In genomic region chr19:45076851-45077730, GRCh38 we compare ENCODE assay signal across 8 cellular contexts. TPM values are rescaled to one million over a fixed set of nuclear protein-coding genes. Genes with fewer than 3 reads are reported as not detected.
DNase-seq lines count a peak whose midpoint lies in the region; ATAC-seq, FAIRE-seq and TF ChIP-seq lines count a peak whose summit lies in the region.

No MANE protein-coding gene starts in this region.

- TF ChIP-seq CTCF in K562 (IDR thresholded peaks at IDR 0.05 in 2 of 3, conservative IDR thresholded peaks at IDR 0.05 in 1 of 3; ENCODE audit: insufficient read depth in 2 of 3, low read depth in 1 of 3, low read length in 3 of 3) (no peak), mucosa of descending colon (IDR thresholded peaks at IDR 0.05) (no peak)

- POLR2A ChIA-PET in K562 (lab: Yijun Ruan, JAX) = interaction anchor here (0.7 kb wide), 1 partner anchor 91 kb away, joined by 3 read pairs; no protein-coding TSS in a partner anchor

- TF ChIP-seq POLR2A in K562 (conservative IDR thresholded peaks at IDR 0.05) = no peak

- WGBS in K562 (ENCODE audit: insufficient coverage, low coverage, missing lambda C conversion rate) = 59% methylated on average over 15 of the region's 15 CpGs

- no peak for TF ChIP-seq EP300 in K562 (IDR thresholded peaks at IDR 0.05; ENCODE audit: low read length)

- FAIRE-seq in K562 (lab: Jason Lieb, UNC) = no peak

- intact Hi-C loops in K562 (cut with micrococcal nuclease) (no loop called here), mucosa of descending colon (cut with DNase I, micrococcal nuclease) (no loop called here)

- no TSS peak for BruUV-seq in K562 (replicated peaks; lab: Mats Ljungman, UMichigan)

- in situ Hi-C loops in K562 (cut with MboI) = no loop called here

- H3K27me3 ChIP-seq in ACC112 (ENCODE audit: insufficient read depth, low read length) (no peaks in the 10 kb centered on the region), K562 (ENCODE audit: control insufficient read depth in 2 of 2, insufficient read depth in 2 of 2, low read length in 2 of 2) (no peaks in the 10 kb centered on the region)

- peak overlapping the region; percentile 43 to 92; a peak in 3 of 4 replicates for H3K9ac ChIP-seq in K562 (ENCODE audit: insufficient read depth in 1 of 2, low read depth in 2 of 2, low read length in 2 of 2)

- H3K79me2 ChIP-seq in ACC112 (ENCODE audit: control insufficient read depth, insufficient read depth, low read length, unreplicated experiment) = peaks cover 26% of the 10 kb centered on the region
- H3K79me2 ChIP-seq in K562 (ENCODE audit: control insufficient read depth, insufficient read depth, low read length) = peaks cover 58% of the 10 kb centered on the region

- no peaks in the 10 kb centered on the region for H3K36me3 ChIP-seq in ACC112 (ENCODE audit: insufficient read depth, low read length)
- peaks cover 32% of the 10 kb centered on the region; the same call in 2 of the 3 replicates for H3K36me3 ChIP-seq in K562 (ENCODE audit: control insufficient read depth, insufficient read depth, low read length)
- peaks cover under 1% of the 10 kb centered on the region for H3K36me3 ChIP-seq in mucosa of descending colon (ENCODE audit: low read depth)

- peaks cover 5% of the 10 kb centered on the region for H3K4me1 ChIP-seq in ACC112 (ENCODE audit: control insufficient read depth, insufficient read depth, low read length, unreplicated experiment)
- peaks cover 25 to 51% of the 10 kb centered on the region in 2 experiments for H3K4me1 ChIP-seq in K562 (replicated peaks in 1 of 2; ENCODE audit: control insufficient read depth in 2 of 2, insufficient read depth in 2 of 2, low read length in 2 of 2)
- H3K4me1 ChIP-seq in mucosa of descending colon (ENCODE audit: low read depth) = peaks cover 23% of the 10 kb centered on the region

- DNase-seq in HT-29 (ENCODE audit: low spot score) (peak; percentile 30), K562 (ENCODE audit: extremely low read depth in 1 of 4, low spot score in 3 of 4) (peak in 1 of 4 experiments; percentile 45), mucosa of descending colon (peak in 2 of 3 donors; percentile 56 to 58), NCI-H2227 treated with DMSO at 0.1 percent for 48 hours (lab: John Stamatoyannopoulos, UW) (no peak)

- peaks cover 3% of the 10 kb centered on the region; the same call in 1 of the 2 replicates for H4K20me1 ChIP-seq in K562 (replicated peaks; ENCODE audit: control insufficient read depth, insufficient read depth, low read length)

- peak overlapping the region; percentile 50 for H2AFZ ChIP-seq in ACC112 (ENCODE audit: low read length, unreplicated experiment)
- peak overlapping the region; percentile 80 for H2AFZ ChIP-seq in K562 (ENCODE audit: low read depth, low read length)

- TF ChIP-seq RAD21 in K562 (CRISPR knock-in tag; conservative IDR thresholded peaks at IDR 0.05 in 1 of 2, IDR thresholded peaks at IDR 0.05 in 1 of 2) = no peak

- H3K4me3 ChIP-seq in ACC112 (ENCODE audit: low read depth, low read length) = peak overlapping the region; percentile 85
- peak overlapping the region; percentile 77 for H3K4me3 ChIP-seq in K562
- H3K4me3 ChIP-seq in mucosa of descending colon = no peak overlapping the region

- ATAC-seq in K562 = no peak
- peak; percentile 10 for ATAC-seq in mucosa of descending colon
- ATAC-seq in GM21526 (IDR thresholded peaks at IDR 0.05; ENCODE audit: low FRiP score, unreplicated experiment) = no peak
- ATAC-seq in GM21619 (IDR thresholded peaks at IDR 0.05; ENCODE audit: unreplicated experiment) = no peak
- ATAC-seq in HG03135 (IDR thresholded peaks at IDR 0.05; ENCODE audit: unreplicated experiment) = no peak

- CTCF ChIA-PET in K562 (lab: Yijun Ruan, JAX; ENCODE audit: low intra/inter-chr PET ratio) = no interaction called here

- no peaks in the 10 kb centered on the region for H3K9me3 ChIP-seq in K562 (replicated peaks; ENCODE audit: control insufficient read depth, insufficient read depth, low read depth, low read length)
- H3K9me3 ChIP-seq in mucosa of descending colon = no peaks in the 10 kb centered on the region

- no peaks in the 10 kb centered on the region for H3K9me1 ChIP-seq in K562 (ENCODE audit: control insufficient read depth, insufficient read depth, low read length)

- peak overlapping the region; percentile 74 for H3K4me2 ChIP-seq in K562 (ENCODE audit: insufficient read depth, low read length)

- peak overlapping the region; percentile 19; the same call in 1 of the 2 replicates for H3K27ac ChIP-seq in ACC112 (ENCODE audit: low read depth, low read length)
- peak overlapping the region; percentile 79 for H3K27ac ChIP-seq in K562 (ENCODE audit: extremely low read depth, low read depth, low read length)

RNA-seq across cellular contexts. Expression of gene ZNF296, which starts 0.8 kb away (rescaled TPM):
- 1.5 and 1.7 TPM in 2 replicates for total RNA-seq in HT-29 (2014; rRNA removed; shearing (Covaris generic))
- 0.25 and 1.9 TPM in 2 replicates for total RNA-seq in K562 (2011; cell fraction: chromatin; rRNA removed; ENCODE audit: low replicate concordance)
- 2.4 and 3.5 TPM in 2 replicates for total RNA-seq in K562 (2011; cell fraction: nucleolus; rRNA removed)
- 0.92 and 1.3 TPM in 2 replicates for total RNA-seq in K562 (2011; cell fraction: nucleoplasm; rRNA removed)
- 1.5 and 2.7 TPM in 2 replicates for total RNA-seq in K562 (2014; rRNA removed)
- 0.07 TPM in 1 of 2 replicates, not detected in the other for total RNA-seq in K562 (2014; rRNA removed; fragmentation: Illumina TruSeq; extraction: Trizol)
- total RNA-seq in K562 (2015; rRNA removed; fragmentation: Illumina TruSeq; extraction: Trizol) = 0.54 and 0.72 TPM in 2 replicates
- total RNA-seq in K562 (2021) = 8.8 and 10.3 TPM in 2 replicates
- 0.13 and 0.28 TPM in 2 replicates for polyA plus RNA-seq in K562 (2011; rRNA removed)
- 0.24 and 1.1 TPM in 2 replicates for polyA plus RNA-seq in K562 (2011; cell fraction: cytosol; rRNA removed)
- polyA plus RNA-seq in K562 (2011; cell fraction: nucleus; rRNA removed) = 0.52 and 1.4 TPM in 2 replicates
- 3.2 and 3.6 TPM in 2 replicates for polyA plus RNA-seq in K562 (2012)
- polyA plus RNA-seq in K562 (2014; fragmentation: Illumina TruSeq; extraction: Trizol) = 0.39 and 2.0 TPM in 2 replicates
- polyA plus RNA-seq in K562 (2014; fragmentation: Nextera tagmentation; extraction: Ambion mirVana) = under 1 TPM in 1 of 2 experiments, not detected in 1; 0.03 TPM
- 2.0 and 2.4 TPM in 2 replicates for polyA plus RNA-seq in K562 (2014; rRNA removed)
- 0.11 and 0.21 TPM in 2 replicates for polyA minus RNA-seq in K562 (2011; rRNA and poly(A)+ RNA removed)
- 2.0 and 3.5 TPM in 2 replicates for polyA minus RNA-seq in K562 (2011; cell fraction: cytosol; rRNA and poly(A)+ RNA removed)
- 0.94 and 1.00 TPM in 2 replicates for polyA minus RNA-seq in K562 (2011; cell fraction: nucleus; rRNA and poly(A)+ RNA removed)
- 1 to 10 TPM; 2.8 to 5.0 (median 4.9) TPM for total RNA-seq in mucosa of descending colon

RNA-seq across cellular contexts. Expression of gene GEMIN7, which starts 2.0 kb away (rescaled TPM):
- total RNA-seq in HT-29 (2014; rRNA removed; shearing (Covaris generic)) = 113 and 137 TPM in 2 replicates
- 22.7 and 62.8 TPM in 2 replicates for total RNA-seq in K562 (2011; cell fraction: chromatin; rRNA removed; ENCODE audit: low replicate concordance)
- 37.2 and 43.2 TPM in 2 replicates for total RNA-seq in K562 (2011; cell fraction: nucleolus; rRNA removed)
- total RNA-seq in K562 (2011; cell fraction: nucleoplasm; rRNA removed) = 26.5 and 32.7 TPM in 2 replicates
- total RNA-seq in K562 (2014; rRNA removed) = 54.9 and 62.7 TPM in 2 replicates
- total RNA-seq in K562 (2014; rRNA removed; fragmentation: Illumina TruSeq; extraction: Trizol) = 31.3 and 33.0 TPM in 2 replicates
- 39.5 and 42.3 TPM in 2 replicates for total RNA-seq in K562 (2015; rRNA removed; fragmentation: Illumina TruSeq; extraction: Trizol)
- 60.7 and 62.6 TPM in 2 replicates for total RNA-seq in K562 (2021)
- polyA plus RNA-seq in K562 (2011; rRNA removed) = 23.1 and 32.5 TPM in 2 replicates
- polyA plus RNA-seq in K562 (2011; cell fraction: cytosol; rRNA removed) = 41.8 and 86.0 TPM in 2 replicates
- polyA plus RNA-seq in K562 (2011; cell fraction: nucleus; rRNA removed) = 34.9 and 43.7 TPM in 2 replicates
- polyA plus RNA-seq in K562 (2012) = 41.3 and 54.9 TPM in 2 replicates
- polyA plus RNA-seq in K562 (2014; fragmentation: Illumina TruSeq; extraction: Trizol) = 32.6 and 50.6 TPM in 2 replicates
- polyA plus RNA-seq in K562 (2014; fragmentation: Nextera tagmentation; extraction: Ambion mirVana) = 100 to 1,000 TPM in 1 of 2 experiments, 10 to 100 TPM in 1; 84.9 to 124 TPM
- polyA plus RNA-seq in K562 (2014; rRNA removed) = 49.6 and 57.5 TPM in 2 replicates
- 5.7 and 7.6 TPM in 2 replicates for polyA minus RNA-seq in K562 (2011; rRNA and poly(A)+ RNA removed)
- 17.8 and 23.9 TPM in 2 replicates for polyA minus RNA-seq in K562 (2011; cell fraction: cytosol; rRNA and poly(A)+ RNA removed)
- 7.9 and 11.3 TPM in 2 replicates for polyA minus RNA-seq in K562 (2011; cell fraction: nucleus; rRNA and poly(A)+ RNA removed)
- total RNA-seq in mucosa of descending colon = 10 to 100 TPM; 14.4 to 22.6 (median 21.8) TPM

RNA-seq across cellular contexts. Expression of gene PPP1R37, which starts 15.9 kb away (rescaled TPM):
- total RNA-seq in HT-29 (2014; rRNA removed; shearing (Covaris generic)) = 108 and 128 TPM in 2 replicates
- total RNA-seq in K562 (2011; cell fraction: chromatin; rRNA removed; ENCODE audit: low replicate concordance) = 32.7 and 64.0 TPM in 2 replicates
- 49.9 and 53.4 TPM in 2 replicates for total RNA-seq in K562 (2011; cell fraction: nucleolus; rRNA removed)
- total RNA-seq in K562 (2011; cell fraction: nucleoplasm; rRNA removed) = 37.0 and 42.9 TPM in 2 replicates
- 20.3 and 38.6 TPM in 2 replicates for total RNA-seq in K562 (2014; rRNA removed)
- total RNA-seq in K562 (2014; rRNA removed; fragmentation: Illumina TruSeq; extraction: Trizol) = 3.1 and 3.5 TPM in 2 replicates
- 7.9 and 8.4 TPM in 2 replicates for total RNA-seq in K562 (2015; rRNA removed; fragmentation: Illumina TruSeq; extraction: Trizol)
- total RNA-seq in K562 (2021) = 16.4 and 17.6 TPM in 2 replicates
- 7.3 and 8.0 TPM in 2 replicates for polyA plus RNA-seq in K562 (2011; rRNA removed)
- polyA plus RNA-seq in K562 (2011; cell fraction: cytosol; rRNA removed) = 7.1 and 13.5 TPM in 2 replicates
- 51.3 and 83.8 TPM in 2 replicates for polyA plus RNA-seq in K562 (2011; cell fraction: nucleus; rRNA removed)
- polyA plus RNA-seq in K562 (2012) = 18.5 and 23.4 TPM in 2 replicates
- 2.7 and 5.0 TPM in 2 replicates for polyA plus RNA-seq in K562 (2014; fragmentation: Illumina TruSeq; extraction: Trizol)
- polyA plus RNA-seq in K562 (2014; fragmentation: Nextera tagmentation; extraction: Ambion mirVana) = under 1 TPM; 0.04 to 0.10 TPM
- polyA plus RNA-seq in K562 (2014; rRNA removed) = 19.9 and 22.0 TPM in 2 replicates
- 4.4 and 5.2 TPM in 2 replicates for polyA minus RNA-seq in K562 (2011; rRNA and poly(A)+ RNA removed)
- 4.8 and 13.3 TPM in 2 replicates for polyA minus RNA-seq in K562 (2011; cell fraction: cytosol; rRNA and poly(A)+ RNA removed)
- 14.3 and 14.8 TPM in 2 replicates for polyA minus RNA-seq in K562 (2011; cell fraction: nucleus; rRNA and poly(A)+ RNA removed)
- 10 to 100 TPM; 27.2 to 33.6 (median 31.7) TPM for total RNA-seq in mucosa of descending colon

RNA-seq across cellular contexts. Expression of gene CLASRP, which starts 38.2 kb away (rescaled TPM):
- total RNA-seq in HT-29 (2014; rRNA removed; shearing (Covaris generic)) = 90.2 and 99.9 TPM in 2 replicates
- total RNA-seq in K562 (2011; cell fraction: chromatin; rRNA removed; ENCODE audit: low replicate concordance) = 297 and 460 TPM in 2 replicates
- total RNA-seq in K562 (2011; cell fraction: nucleolus; rRNA removed) = 224 and 226 TPM in 2 replicates
- 233 and 263 TPM in 2 replicates for total RNA-seq in K562 (2011; cell fraction: nucleoplasm; rRNA removed)
- total RNA-seq in K562 (2014; rRNA removed) (56.7 and 74.5 TPM in 2 replicates), K562 (2014; rRNA removed; fragmentation: Illumina TruSeq; extraction: Trizol) (31.1 and 34.6 TPM in 2 replicates), K562 (2015; rRNA removed; fragmentation: Illumina TruSeq; extraction: Trizol) (46.4 and 46.7 TPM in 2 replicates), K562 (2021) (81.6 and 86.3 TPM in 2 replicates), mucosa of descending colon (100 to 1,000 TPM in 1 of 3 donors, 10 to 100 TPM in 2; 79.4 to 113 (median 93.2) TPM)
- polyA plus RNA-seq in K562 (2011; rRNA removed) (34.4 and 55.3 TPM in 2 replicates), K562 (2014; fragmentation: Illumina TruSeq; extraction: Trizol) (44.0 and 45.2 TPM in 2 replicates), K562 (2014; fragmentation: Nextera tagmentation; extraction: Ambion mirVana) (1 to 10 TPM in 1 of 2 experiments, under 1 TPM in 1; 0.94 to 1.2 TPM), K562 (2014; rRNA removed) (72.2 and 80.0 TPM in 2 replicates)
- polyA plus RNA-seq in K562 (2011; cell fraction: cytosol; rRNA removed) = 18.3 and 19.8 TPM in 2 replicates
- 277 and 310 TPM in 2 replicates for polyA plus RNA-seq in K562 (2011; cell fraction: nucleus; rRNA removed)
- polyA plus RNA-seq in K562 (2012) = 71.3 and 94.7 TPM in 2 replicates
- 25.8 and 29.7 TPM in 2 replicates for polyA minus RNA-seq in K562 (2011; rRNA and poly(A)+ RNA removed)
- polyA minus RNA-seq in K562 (2011; cell fraction: cytosol; rRNA and poly(A)+ RNA removed) = 18.8 and 19.3 TPM in 2 replicates
- polyA minus RNA-seq in K562 (2011; cell fraction: nucleus; rRNA and poly(A)+ RNA removed) = 39.9 and 51.1 TPM in 2 replicates
